8 cellular contexts compared by ENCODE assay signal in genomic region chr9:10612649-10613398, GRCh38. TPM values are rescaled to one million over a fixed set of nuclear protein-coding genes. Genes with fewer than 3 reads are reported as not detected.
DNase-seq lines count a peak whose midpoint lies in the region; ATAC-seq and TF ChIP-seq lines count a peak whose summit lies in the region.

PTPRD (minus strand) TSS chr9:10613002.

- no peak for TF ChIP-seq POLR2A in body of pancreas (IDR thresholded peaks at IDR 0.05)

- peak in 5 of 7 experiments; percentile 6 to 53 (median 34) for TF ChIP-seq CTCF in body of pancreas (IDR thresholded peaks at IDR 0.05)

- H3K36me3 ChIP-seq in body of pancreas (replicated peaks in 1 of 2; ENCODE audit: insufficient read depth in 1 of 2, low read depth in 2 of 2) = no peaks in the 10 kb centered on the region

- H3K27ac ChIP-seq in body of pancreas = no peak within 1 kb of the TSS

- H3K27me3 ChIP-seq in body of pancreas = peaks cover 0 to 25% of the 10 kb centered on the region in 2 donors

- peak; percentile 73 for DNase-seq in COLO668 (lab: John Stamatoyannopoulos, UW; ENCODE audit: unreplicated experiment)
- DNase-seq in NCI-H510A treated with DMSO at 0.1 percent for 48 hours (lab: John Stamatoyannopoulos, UW) = peak; percentile 48
- peak; percentile 52 to 75 (median 58) for DNase-seq in body of pancreas
- peak; percentile 69 for DNase-seq in iPS-NIHi7 (ENCODE audit: extremely low spot score)
- DNase-seq in skeletal muscle cell (ENCODE audit: low read depth) = no peak
- no peak for DNase-seq in stimulated activated naive CD4-positive, alpha-beta T cell (lab: John Stamatoyannopoulos, UW)

- no peaks in the 10 kb centered on the region for H3K9me3 ChIP-seq in body of pancreas

- intact Hi-C loops in body of pancreas (cut with DNase I) = no loop called here

- peak within 1 kb of the TSS in 1 of 2 donors; percentile 1 for H3K4me3 ChIP-seq in body of pancreas
- H3K4me3 ChIP-seq in skeletal muscle cell (ENCODE audit: low read depth, low read length) = peak within 1 kb of the TSS; percentile 50

- peak; percentile 88 for ATAC-seq in GM19025 (IDR thresholded peaks at IDR 0.05; ENCODE audit: low read depth, unreplicated experiment)
- peak; percentile 97 for ATAC-seq in HG03139 (IDR thresholded peaks at IDR 0.05; ENCODE audit: unreplicated experiment)
- ATAC-seq in body of pancreas = peak; percentile 95

- peaks cover 15% of the 10 kb centered on the region for H3K4me1 ChIP-seq in body of pancreas

- 1% methylated on average over 11 to 77 of the region's 86 CpGs for WGBS in body of pancreas, 2 donors

RNA-seq across cellular contexts. Expression of gene PTPRD, which starts in this region (rescaled TPM):
- total RNA-seq in body of pancreas = 1 to 10 TPM; 4.3 to 4.9 TPM

Comparison
In these comparisons a context has a peak if more than half of its experiments do, and no peak if none do; other contexts are left out.
1. DNase-seq: peak in COLO668 (single experiment), NCI-H510A treated with DMSO at 0.1 percent for 48 hours (single experiment), body of pancreas (4 of 4) and iPS-NIHi7 (single experiment); none in skeletal muscle cell (single experiment) and stimulated activated naive CD4-positive, alpha-beta T cell (0 of 6).
2. Peak in every context shown above with its lines, with median percentiles within 50 percentile points of each other: ATAC-seq.